In genomic region chr9:32550609-32551490, GRCh38 we compare ENCODE assay signal across 8 cellular contexts. TPM values are rescaled to one million over a fixed set of nuclear protein-coding genes. Genes with fewer than 3 reads are reported as not detected.
DNase-seq lines count a peak whose midpoint lies in the region; ATAC-seq and TF ChIP-seq lines count a peak whose summit lies in the region.

No MANE protein-coding gene starts in this region.

- peaks cover 37% of the 10 kb centered on the region for H3K4me1 Mint-ChIP-seq in activated naive CD8-positive, alpha-beta T cell treated with anti-CD3 and anti-CD28 coated beads for 36 hours

- H3K9me3 Mint-ChIP-seq in activated naive CD8-positive, alpha-beta T cell treated with anti-CD3 and anti-CD28 coated beads for 36 hours, result no peaks in the 10 kb centered on the region

- peak overlapping the region; percentile 99 for H3K27ac Mint-ChIP-seq in activated naive CD8-positive, alpha-beta T cell treated with anti-CD3 and anti-CD28 coated beads for 36 hours

- TF ChIP-seq EP300 in ovary (IDR thresholded peaks at IDR 0.05), result no peak

- H3K27me3 Mint-ChIP-seq in activated naive CD8-positive, alpha-beta T cell treated with anti-CD3 and anti-CD28 coated beads for 36 hours, result no peaks in the 10 kb centered on the region

- peaks cover 35% of the 10 kb centered on the region for H3K36me3 Mint-ChIP-seq in activated naive CD8-positive, alpha-beta T cell treated with anti-CD3 and anti-CD28 coated beads for 36 hours

- H3K4me1 ChIP-seq in ovary (ENCODE audit: insufficient read depth), result no peaks in the 10 kb centered on the region
- H3K4me1 ChIP-seq in thyroid gland, result peaks cover 12 to 15% of the 10 kb centered on the region in 2 donors

- 0% methylated on average over 40 to 75 of the region's 75 CpGs for WGBS in ovary, 3 donors
- 0% methylated on average over 25 to 53 of the region's 75 CpGs for WGBS in thyroid gland, 2 donors

- H3K36me3 ChIP-seq in ovary (no peaks in the 10 kb centered on the region), thyroid gland (no peaks in the 10 kb centered on the region)

- peak overlapping the region; percentile 70 for H3K4me3 ChIP-seq in GM12864 (ENCODE audit: low read depth, low read length)
- peak overlapping the region; percentile 60 for H3K4me3 ChIP-seq in ovary
- H3K4me3 ChIP-seq in thyroid gland (replicated peaks in 1 of 3), result peak overlapping the region; percentile 63 to 77 (median 66)

- TF ChIP-seq POLR2A in ovary (IDR thresholded peaks at IDR 0.05), result peak; percentile 68
- peak in 1 of 2 donors; percentile 77 for TF ChIP-seq POLR2A in thyroid gland (IDR thresholded peaks at IDR 0.05)

- TF ChIP-seq CTCF in GM12864 (IDR thresholded peaks at IDR 0.05; ENCODE audit: low read depth, low read length, missing control alignments), result no peak
- no peak for TF ChIP-seq CTCF in ovary (IDR thresholded peaks at IDR 0.05)
- TF ChIP-seq CTCF in thyroid gland (IDR thresholded peaks at IDR 0.05), result peak in 1 of 6 experiments; percentile 6

- H3K9me3 ChIP-seq in ovary (no peaks in the 10 kb centered on the region), thyroid gland (no peaks in the 10 kb centered on the region)

- H3K27ac ChIP-seq in ovary, result peak overlapping the region; percentile 95 to 99
- H3K27ac ChIP-seq in thyroid gland, result peak overlapping the region; percentile 97 to 98 (median 97)

- H3K4me3 Mint-ChIP-seq in activated naive CD8-positive, alpha-beta T cell treated with anti-CD3 and anti-CD28 coated beads for 36 hours, result peak overlapping the region; percentile 100

- H3K27me3 ChIP-seq in ovary, result no peaks in the 10 kb centered on the region
- H3K27me3 ChIP-seq in thyroid gland, result no peaks in the 10 kb centered on the region

- peak; percentile 69 for DNase-seq in GM12864 (ENCODE audit: low read depth)
- DNase-seq in NCI-H1092 treated with DMSO at 0.1 percent for 48 hours (lab: John Stamatoyannopoulos, UW), result peak; percentile 98
- DNase-seq in activated naive CD8-positive, alpha-beta T cell treated with anti-CD3 and anti-CD28 coated beads for 36 hours, result peak; percentile 90
- peak; percentile 89 to 98 (median 96) for DNase-seq in head of caudate nucleus
- DNase-seq in ovary, result peak; percentile 94 to 97 (median 96)
- DNase-seq in thyroid gland, result peak; percentile 93 to 95

- intact Hi-C loops in head of caudate nucleus (cut with DNase I) (no loop called here), ovary (cut with DNase I) (loop anchor here in 2 of 4 donors (2.0 to 10.0 kb wide), 2 partner anchors 24 to 474 kb away; partner anchors contain the start of genes DNAJA1 (in 1 of the 2) and RIGI (in 1 of the 2)), thyroid gland (cut with DNase I) (no loop called here)

- ATAC-seq in HG02623 (IDR thresholded peaks at IDR 0.05; ENCODE audit: unreplicated experiment) (peak; percentile 64), SK-N-SH treated with all-trans-retinoic acid at 6 μM for 48 hours (peak; percentile 77)

TF ChIP-seq in SK-N-SH treated with all-trans-retinoic acid at 6 μM for 48 hours, 23 proteins besides CTCF, POLR2A, EP300 and RAD21:
- TF ChIP-seq ISL1 (CRISPR knock-in tag; IDR thresholded peaks at IDR 0.05) (no peak), CSDC2 (CRISPR knock-in tag; IDR thresholded peaks at IDR 0.05) (no peak), PATZ1 (CRISPR knock-in tag; IDR thresholded peaks at IDR 0.05; ENCODE audit: borderline replicate concordance) (no peak), ZNF8 (CRISPR knock-in tag; IDR thresholded peaks at IDR 0.05) (no peak)

RNA-seq across cellular contexts. Expression of gene SMIM27, which starts 1.3 kb away (rescaled TPM):
- 10 to 100 TPM; 13.3 to 15.9 TPM for total RNA-seq in activated naive CD8-positive, alpha-beta T cell treated with anti-CD3 and anti-CD28 coated beads for 36 hours
- total RNA-seq in ovary (10 to 100 TPM in 1 of 7 donors, 1 to 10 TPM in 6; 4.8 to 16.3 (median 9.2) TPM), thyroid gland (10 to 100 TPM in 2 of 4 donors, 1 to 10 TPM in 2; 1.3 to 23.9 (median 9.9) TPM)
- polyA plus RNA-seq in ovary, result 10 to 100 TPM in 1 of 2 donors, 1 to 10 TPM in 1; 8.3 to 10.8 TPM

RNA-seq across cellular contexts. Expression of gene TOPORS, which starts 1.5 kb away (rescaled TPM):
- total RNA-seq in activated naive CD8-positive, alpha-beta T cell treated with anti-CD3 and anti-CD28 coated beads for 36 hours, result 10 to 100 TPM; 21.1 to 21.7 TPM
- total RNA-seq in ovary (10 to 100 TPM; 18.8 to 31.8 (median 20.9) TPM), thyroid gland (10 to 100 TPM; 23.7 to 31.8 (median 28.8) TPM)
- 10 to 100 TPM; 15.1 to 20.9 TPM for polyA plus RNA-seq in ovary

RNA-seq across cellular contexts. Expression of gene NDUFB6, which starts 22.1 kb away (rescaled TPM):
- 10 to 100 TPM; 59.3 to 60.2 TPM for total RNA-seq in activated naive CD8-positive, alpha-beta T cell treated with anti-CD3 and anti-CD28 coated beads for 36 hours
- 10 to 100 TPM; 31.9 to 42.5 (median 38.8) TPM for total RNA-seq in ovary
- 10 to 100 TPM; 19.6 to 30.3 TPM for polyA plus RNA-seq in ovary
- total RNA-seq in thyroid gland, result 10 to 100 TPM; 19.1 to 78.2 (median 57.9) TPM

RNA-seq across cellular contexts. Expression of gene RIGI, which starts 24.9 kb away (rescaled TPM):
- total RNA-seq in activated naive CD8-positive, alpha-beta T cell treated with anti-CD3 and anti-CD28 coated beads for 36 hours, result 1 to 10 TPM; 8.6 to 9.9 TPM
- total RNA-seq in ovary (1 to 10 TPM; 6.4 to 9.5 (median 7.1) TPM), thyroid gland (10 to 100 TPM in 3 of 4 donors, 1 to 10 TPM in 1; 7.9 to 10.3 (median 10.2) TPM)
- polyA plus RNA-seq in ovary, result 10 to 100 TPM in 1 of 2 donors, 1 to 10 TPM in 1; 5.4 to 16.7 TPM

Comparison
In these comparisons a context has a peak if more than half of its experiments do, and no peak if none do; other contexts are left out.
1. Peak in every context shown above with its lines: DNase-seq, ATAC-seq, H3K4me3 ChIP-seq and H3K27ac ChIP-seq.